ENCODE assay signal across 15 cellular contexts in genomic region chr14:34330846-34331245, GRCh38.
"Had no signal": no experiment of that assay in that cellular context is flagged by ENCODE, and none has a peak within 500 bp of the region (broad histone marks: within the 10 kb centered on the region; RNA-seq: fewer than 3 reads in every experiment).

No MANE protein-coding gene starts in this region.

- H3K27me3 Mint-ChIP-seq: activated B cell treated with CpG ODN at 0.5 μM for 24 hours; activated CD8-positive, alpha-beta memory T cell treated with anti-CD3 and anti-CD28 coated beads, Interleukin-2, amount 10 ng/mL, durations not matched to agents 7 days and 5 days; activated naive CD4-positive, alpha-beta T cell treated with anti-CD3 and anti-CD28 coated beads, Interleukin-2, amount 50 U/mL, for 24 hours; activated T-cell treated with anti-CD3 and anti-CD28 coated beads, Interleukin-2, amount 50 U/mL, for 24 hours; brain; IgD-negative memory B cell; T-helper 17 cell had no signal

- H3K36me3 Mint-ChIP-seq: activated CD8-positive, alpha-beta memory T cell treated with anti-CD3 and anti-CD28 coated beads, Interleukin-2, amount 10 ng/mL, durations not matched to agents 7 days and 5 days; activated naive CD4-positive, alpha-beta T cell treated with anti-CD3 and anti-CD28 coated beads, Interleukin-2, amount 50 U/mL, for 24 hours; brain; IgD-negative memory B cell had no signal

- H3K4me3 Mint-ChIP-seq: activated B cell treated with CpG ODN at 0.5 μM for 24 hours; activated CD4-positive, alpha-beta T cell treated with anti-CD3 and anti-CD28 coated beads, Interleukin-2, amount 10 ng/mL, durations not matched to agents 24 days and 14 days; activated CD8-positive, alpha-beta memory T cell treated with anti-CD3 and anti-CD28 coated beads, Interleukin-2, amount 10 ng/mL, durations not matched to agents 7 days and 5 days; activated naive CD4-positive, alpha-beta T cell treated with anti-CD3 and anti-CD28 coated beads, Interleukin-2, amount 50 U/mL, for 24 hours; activated T-cell treated with anti-CD3 and anti-CD28 coated beads, Interleukin-2, amount 50 U/mL, for 24 hours; activated T-helper 1 cell treated with anti-CD3 and anti-CD28 coated beads, Interleukin-12 subunit alpha, Interleukin-12 subunit beta, Interleukin-2, Interleukin-4 antibody, amounts not matched to agents 30 ng/mL and 10 ng/mL and 1 ng/mL, durations not matched to agents 14 hours and 24 hours and 36 hours; brain; T-helper 17 cell had no signal

- FAIRE-seq: astrocyte, TTC549 had no signal

- H3K27ac Mint-ChIP-seq: activated B cell treated with CpG ODN at 0.5 μM for 24 hours; activated CD4-positive, alpha-beta T cell treated with anti-CD3 and anti-CD28 coated beads, Interleukin-2, amount 10 ng/mL, durations not matched to agents 24 days and 14 days; activated CD8-positive, alpha-beta memory T cell treated with anti-CD3 and anti-CD28 coated beads, Interleukin-2, amount 10 ng/mL, durations not matched to agents 7 days and 5 days; activated naive CD4-positive, alpha-beta T cell treated with anti-CD3 and anti-CD28 coated beads, Interleukin-2, amount 50 U/mL, for 24 hours; activated T-cell treated with anti-CD3 and anti-CD28 coated beads, Interleukin-2, amount 50 U/mL, for 24 hours; activated T-helper 1 cell treated with anti-CD3 and anti-CD28 coated beads, Interleukin-12 subunit alpha, Interleukin-12 subunit beta, Interleukin-2, Interleukin-4 antibody, amounts not matched to agents 30 ng/mL and 10 ng/mL and 1 ng/mL, durations not matched to agents 14 hours and 24 hours and 36 hours; IgD-negative memory B cell; T-helper 17 cell had no signal

- DNase-seq: activated B cell treated with CpG ODN at 0.5 μM for 24 hours; activated effector memory CD4-positive, alpha-beta T cell treated with Interleukin-2 at 50 U/mL for 16 hours; activated T-cell treated with anti-CD3 and anti-CD28 coated beads, Interleukin-2, amount 50 U/mL, for 24 hours; KG1; NCI-H2029 treated with DMSO at 0.1 percent for 48 hours; PC-9 had no signal

- H3K9me3 Mint-ChIP-seq: activated B cell treated with CpG ODN at 0.5 μM for 24 hours; activated CD4-positive, alpha-beta T cell treated with anti-CD3 and anti-CD28 coated beads, Interleukin-2, amount 10 ng/mL, durations not matched to agents 24 days and 14 days; activated naive CD4-positive, alpha-beta T cell treated with anti-CD3 and anti-CD28 coated beads, Interleukin-2, amount 50 U/mL, for 24 hours; activated T-cell treated with anti-CD3 and anti-CD28 coated beads, Interleukin-2, amount 50 U/mL, for 24 hours; activated T-helper 1 cell treated with anti-CD3 and anti-CD28 coated beads, Interleukin-12 subunit alpha, Interleukin-12 subunit beta, Interleukin-2, Interleukin-4 antibody, amounts not matched to agents 30 ng/mL and 10 ng/mL and 1 ng/mL, durations not matched to agents 14 hours and 24 hours and 36 hours; IgD-negative memory B cell had no signal

- H3K4me3 ChIP-seq: PC-9 had no signal

- H2AFZ ChIP-seq: PC-9 had no signal
